In genomic region chr7:100570954-100571828, GRCh38 we compare ENCODE assay signal across 1 cellular context.
TF ChIP-seq lines count a peak whose summit lies in the region.

No MANE protein-coding gene starts in this region.

TF ChIP-seq in K562, 482 proteins besides CTCF, POLR2A, EP300 and RAD21:
- TF ChIP-seq PTBP1 (IDR thresholded peaks at IDR 0.05; ENCODE audit: low read depth, low read length), result 0 out of 2 replicates have a peak, but pooled peaks have one; percentile 13
- TF ChIP-seq, protein P1, sequence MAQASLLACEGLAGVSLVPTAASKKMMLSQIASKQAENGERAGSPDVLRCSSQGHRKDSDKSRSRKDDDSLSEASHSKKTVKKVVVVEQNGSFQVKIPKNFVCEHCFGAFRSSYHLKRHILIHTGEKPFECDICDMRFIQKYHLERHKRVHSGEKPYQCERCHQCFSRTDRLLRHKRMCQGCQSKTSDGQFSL (CRISPR knock-in tag; IDR thresholded peaks at IDR 0.05), result peak; percentile 62; the same call in 1 of the 2 replicates
- TF ChIP-seq, protein P1 (tag; IDR thresholded peaks at IDR 0.05), result no peak
- TF ChIP-seq POLR2G (IDR thresholded peaks at IDR 0.05; ENCODE audit: low read depth, low read length), result peak; percentile 76
- no peak for TF ChIP-seq GATAD2A (IDR thresholded peaks at IDR 0.05)
- TF ChIP-seq MLX (CRISPR knock-in tag; conservative IDR thresholded peaks at IDR 0.05), result no peak
